8 cellular contexts compared by ENCODE assay signal in the genomic region with DNA sequence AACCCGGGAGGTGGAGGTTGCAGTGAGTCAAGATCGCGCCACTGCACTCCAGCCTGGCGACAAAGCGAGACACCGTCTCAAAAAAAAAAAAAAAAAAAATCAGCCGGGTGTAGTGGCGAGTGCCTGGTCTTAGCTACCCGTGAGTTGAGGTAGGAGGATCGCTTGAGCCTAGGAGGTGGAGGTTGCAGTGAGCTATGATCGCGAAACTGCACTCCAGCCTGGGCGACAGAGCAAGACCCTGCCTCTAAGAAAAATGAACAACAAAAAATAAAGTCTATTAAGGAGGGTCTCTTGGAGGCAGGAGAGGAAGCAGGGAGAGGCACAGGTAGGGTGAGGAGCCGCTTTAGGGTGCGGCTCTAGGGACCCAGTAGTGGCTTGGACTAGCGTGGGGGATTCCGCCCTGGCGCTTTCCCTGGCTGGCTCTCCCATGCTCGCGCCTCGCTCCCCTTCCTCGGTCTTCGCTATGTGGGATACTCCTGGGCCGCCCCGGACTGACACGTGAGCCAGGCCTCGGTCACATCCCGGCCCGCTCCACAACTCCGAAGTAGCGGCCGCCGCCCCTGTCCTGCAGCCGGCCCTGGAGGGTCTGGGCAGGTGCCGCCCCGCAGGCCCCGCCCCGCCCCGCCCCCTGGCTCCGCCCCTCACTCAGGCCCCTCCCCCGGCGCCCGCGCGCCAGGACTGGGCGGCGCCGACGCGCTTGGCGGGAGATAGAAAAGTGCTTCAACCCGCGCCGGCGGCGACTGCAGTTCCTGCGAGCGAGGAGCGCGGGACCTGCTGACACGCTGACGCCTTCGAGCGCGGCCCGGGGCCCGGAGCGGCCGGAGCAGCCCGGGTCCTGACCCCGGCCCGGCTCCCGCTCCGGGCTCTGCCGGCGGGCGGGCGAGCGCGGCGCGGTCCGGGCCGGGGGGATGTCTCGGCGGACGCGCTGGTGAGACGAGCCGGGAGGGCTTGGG. TPM values are rescaled to one million over a fixed set of nuclear protein-coding genes. Genes with fewer than 3 reads are reported as not detected.
A peak's percentile ranks its signal among the peaks of the same experiment; 100 is the strongest.
DNase-seq lines count a peak whose midpoint lies in the region; ATAC-seq and TF ChIP-seq lines count a peak whose summit lies in the region.

A gene (plus strand): TSS at position 739 of the 953 bp plus-strand sequence. CDS start 170 bp downstream, at position 909.

- ATAC-seq in GM21526 (IDR thresholded peaks at IDR 0.05; ENCODE audit: low FRiP score, unreplicated experiment), result peak; percentile 68
- ATAC-seq in RWPE2 (ENCODE audit: low read depth), result peak; percentile 73

- H4K20me1 ChIP-seq in DOHH2 (ENCODE audit: control insufficient read depth, insufficient read depth, low read depth, low read length), result peaks cover 23% of the 10 kb centered on the region

- H3K4me1 ChIP-seq in DOHH2 (ENCODE audit: control insufficient read depth, low read length) (peaks cover 52% of the 10 kb centered on the region), RWPE2 (ENCODE audit: insufficient read depth, poor library complexity, severe bottlenecking) (peaks cover 14% of the 10 kb centered on the region), tibial nerve (peaks cover 0 to 15% (median 4%) of the 10 kb centered on the region in 4 donors)

- no peak for TF ChIP-seq POLR2A in tibial nerve (IDR thresholded peaks at IDR 0.05)

- H3K4me2 ChIP-seq in DOHH2 (ENCODE audit: low read length), result peak within 1 kb of the TSS; percentile 92

- peak; percentile 64 for DNase-seq in HuH-7.5 (ENCODE audit: low spot score)
- peak; percentile 91 for DNase-seq in RWPE2 (ENCODE audit: low spot score)
- DNase-seq in activated T-helper 9 cell treated with anti-CD3 and anti-CD28 coated beads, Interleukin-2, amount 50 U/mL, for 16 hours (ENCODE audit: low read depth), result peak; percentile 54
- DNase-seq in germinal center (ENCODE audit: low spot score), result peak; percentile 83
- peak; percentile 10 for DNase-seq in pulmonary artery endothelial cell (ENCODE audit: low read depth, low spot score)
- DNase-seq in tibial nerve (ENCODE audit: low spot score in 2 of 2), result no peak

- 27 to 32% methylated on average over 25 to 37 of the region's 90 CpGs for WGBS in tibial nerve, 2 donors

- TF ChIP-seq CTCF in DOHH2 (IDR thresholded peaks at IDR 0.05; ENCODE audit: low read depth, low read length, poor library complexity, severe bottlenecking) (no peak), RWPE2 (IDR thresholded peaks at IDR 0.05; ENCODE audit: poor library complexity, severe bottlenecking) (no peak), tibial nerve (IDR thresholded peaks at IDR 0.05) (no peak)

- peaks cover 46% of the 10 kb centered on the region for H3K79me2 ChIP-seq in DOHH2 (ENCODE audit: control insufficient read depth, low read length)

- H3K4me3 ChIP-seq in DOHH2 (ENCODE audit: low read length) (peak within 1 kb of the TSS; percentile 88), RWPE2 (ENCODE audit: severe bottlenecking) (peak within 1 kb of the TSS; percentile 83), tibial nerve (peak within 1 kb of the TSS in 2 of 4 donors; percentile 37 to 41)

- peaks cover 40% of the 10 kb centered on the region for H3K36me3 ChIP-seq in DOHH2 (ENCODE audit: control insufficient read depth, low read length)
- peaks cover 20% of the 10 kb centered on the region for H3K36me3 ChIP-seq in RWPE2 (ENCODE audit: low read depth)
- H3K36me3 ChIP-seq in tibial nerve, result no peaks in the 10 kb centered on the region

- TF ChIP-seq EP300 in tibial nerve (IDR thresholded peaks at IDR 0.05), result no peak

- H3F3A ChIP-seq in DOHH2 (ENCODE audit: control insufficient read depth, insufficient read depth), result no peaks in the 10 kb centered on the region; the same call in 1 of the 2 replicates

- no peaks in the 10 kb centered on the region for H3K27me3 ChIP-seq in DOHH2 (ENCODE audit: control insufficient read depth, low read length)
- H3K27me3 ChIP-seq in RWPE2 (ENCODE audit: insufficient read depth, poor library complexity, severe bottlenecking), result no peaks in the 10 kb centered on the region
- peaks cover 0 to 53% of the 10 kb centered on the region in 2 donors for H3K27me3 ChIP-seq in tibial nerve

- peak within 1 kb of the TSS; percentile 79 for H3K27ac ChIP-seq in DOHH2 (ENCODE audit: low read depth, low read length)
- peak within 1 kb of the TSS; percentile 49 for H3K27ac ChIP-seq in RWPE2 (ENCODE audit: poor library complexity, severe bottlenecking)
- no peak within 1 kb of the TSS for H3K27ac ChIP-seq in tibial nerve

- H3K9me2 ChIP-seq in DOHH2 (replicated peaks; ENCODE audit: control insufficient read depth, low read length), result no peaks in the 10 kb centered on the region

- H3K9me3 ChIP-seq in DOHH2 (ENCODE audit: control insufficient read depth, insufficient read depth, low read length) (no peaks in the 10 kb centered on the region), RWPE2 (ENCODE audit: severe bottlenecking) (no peaks in the 10 kb centered on the region), tibial nerve (no peaks in the 10 kb centered on the region)

RNA-seq across cellular contexts. Expression of the gene that starts here (rescaled TPM):
- total RNA-seq in pulmonary artery endothelial cell, result 26.6 and 41.9 TPM in 2 replicates
- total RNA-seq in tibial nerve, result not detected

Comparison
In these comparisons a context has a peak if more than half of its experiments do, and no peak if none do; other contexts are left out.
1. RNA of the gene that starts here (total RNA-seq): 26.6 to 41.9 TPM in pulmonary artery endothelial cell; not detected in tibial nerve; every median in the first group is over 10 times any median in the second.
2. H3K27ac ChIP-seq: peak in DOHH2 (single experiment) and RWPE2 (single experiment); none in tibial nerve (0 of 4).
3. DNase-seq: peak in HuH-7.5 (single experiment), RWPE2 (single experiment), activated T-helper 9 cell treated with anti-CD3 and anti-CD28 coated beads, Interleukin-2, amount 50 U/mL, for 16 hours (single experiment), germinal center (single experiment) and pulmonary artery endothelial cell (single experiment); none in tibial nerve (0 of 2).